In the genomic region with DNA sequence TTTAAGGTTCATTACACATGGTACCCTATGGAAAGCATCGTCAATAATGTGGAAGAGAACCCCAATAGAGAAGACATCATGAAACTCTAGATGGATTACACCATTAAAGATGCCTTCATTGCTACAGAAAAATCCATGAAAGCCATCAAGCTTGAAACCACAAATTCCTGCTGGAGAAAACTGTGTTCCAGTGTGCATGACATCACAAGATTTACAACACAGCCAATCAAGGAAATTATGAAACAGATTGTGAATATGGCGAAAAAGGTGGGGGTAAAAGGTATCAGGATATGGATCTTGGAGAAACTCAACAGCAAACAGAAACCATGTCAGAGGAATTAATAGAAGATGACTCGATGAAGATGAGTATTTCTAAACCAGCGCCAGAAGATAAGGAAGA, we compare ENCODE assay signal across 31 cellular contexts.
"Had no signal": no experiment of that assay in that cellular context is flagged by ENCODE, and none has a peak within 500 bp of the region (broad histone marks: within the 10 kb centered on the region; RNA-seq: fewer than 3 reads in every experiment).

No MANE protein-coding gene starts in this region.

- H3K36me3 Mint-ChIP-seq: activated CD4-positive, alpha-beta memory T cell treated with anti-CD3 and anti-CD28 coated beads for 36 hours; activated CD8-positive, alpha-beta memory T cell treated with anti-CD3 and anti-CD28 coated beads, Interleukin-2, amount 10 ng/mL, durations not matched to agents 7 days and 5 days; activated naive CD4-positive, alpha-beta T cell treated with anti-CD3 and anti-CD28 coated beads, Interleukin-2, amount 50 U/mL, for 24 hours had no signal

- H3K27me3 Mint-ChIP-seq: activated CD4-positive, alpha-beta memory T cell treated with anti-CD3 and anti-CD28 coated beads for 36 hours; brain; central memory CD8-positive, alpha-beta T cell; effector memory CD8-positive, alpha-beta T cell had no signal

- DNase-seq: activated CD4-positive, alpha-beta memory T cell treated with anti-CD3 and anti-CD28 coated beads for 36 hours; activated CD4-positive, alpha-beta T cell treated with anti-CD3 and anti-CD28 coated beads for 36 hours; activated CD4-positive, alpha-beta T cell treated with anti-CD3 and anti-CD28 coated beads, Interleukin-2, amount 10 ng/mL, durations not matched to agents 24 days and 14 days; activated CD4-positive, CD25-positive, alpha-beta regulatory T cell; activated CD4-positive, CD25-positive, alpha-beta regulatory T cell treated with anti-CD3 and anti-CD28 coated beads, Interleukin-2, amount 50 U/mL, for 72 hours; activated CD8-positive, alpha-beta memory T cell treated with anti-CD3 and anti-CD28 coated beads, Interleukin-2, amount 10 ng/mL, durations not matched to agents 7 days and 5 days; activated CD8-positive, alpha-beta memory T cell treated with anti-CD3 and anti-CD28 coated beads, Interleukin-2, amount 50 U/mL, for 4 hours; activated CD8-positive, alpha-beta T cell treated with anti-CD3 and anti-CD28 coated beads, Interleukin-2, amount 10 ng/mL, durations not matched to agents 7 days and 5 days; activated effector memory CD4-positive, alpha-beta T cell treated with anti-CD3 and anti-CD28 coated beads, Interleukin-2, amount 50 U/mL, for 16 hours; activated naive CD4-positive, alpha-beta T cell treated with anti-CD3 and anti-CD28 coated beads for 36 hours; activated naive CD8-positive, alpha-beta T cell treated with anti-CD3 and anti-CD28 coated beads for 36 hours; activated naive CD8-positive, alpha-beta T cell treated with anti-CD3 and anti-CD28 coated beads, Interleukin-2, amount 50 U/mL, for 24 hours; activated T-cell treated with anti-CD3 and anti-CD28 coated beads, Interleukin-2, amount 50 U/mL, for 1 hour; activated T-cell treated with anti-CD3 and anti-CD28 coated beads, Interleukin-2, amount 50 U/mL, for 48 hours; adrenal gland; cortex of kidney; dermis blood vessel endothelial cell; effector CD4-positive, alpha-beta T cell; effector memory CD8-positive, alpha-beta T cell; esophagus squamous epithelium; foreskin melanocyte; T-helper 2 cell had no signal

- H3K36me3 ChIP-seq: adrenal gland, ascending aorta, breast epithelium, cardiac muscle cell, esophagus squamous epithelium, gastroesophageal sphincter had no signal

- H3K4me1 Mint-ChIP-seq: activated CD4-positive, alpha-beta T cell treated with anti-CD3 and anti-CD28 coated beads, Interleukin-2, amount 10 ng/mL, durations not matched to agents 24 days and 14 days; activated CD8-positive, alpha-beta memory T cell treated with anti-CD3 and anti-CD28 coated beads, Interleukin-2, amount 10 ng/mL, durations not matched to agents 7 days and 5 days; activated naive CD4-positive, alpha-beta T cell treated with anti-CD3 and anti-CD28 coated beads, Interleukin-2, amount 50 U/mL, for 24 hours; brain; central memory CD8-positive, alpha-beta T cell had no signal

- H3K27ac Mint-ChIP-seq: activated CD4-positive, alpha-beta memory T cell treated with anti-CD3 and anti-CD28 coated beads for 36 hours; activated CD4-positive, alpha-beta T cell treated with anti-CD3 and anti-CD28 coated beads for 36 hours; activated CD4-positive, alpha-beta T cell treated with anti-CD3 and anti-CD28 coated beads, Interleukin-2, amount 10 ng/mL, durations not matched to agents 24 days and 14 days; activated CD8-positive, alpha-beta memory T cell treated with anti-CD3 and anti-CD28 coated beads, Interleukin-2, amount 10 ng/mL, durations not matched to agents 7 days and 5 days; activated CD8-positive, alpha-beta T cell treated with anti-CD3 and anti-CD28 coated beads, Interleukin-2, amount 10 ng/mL, durations not matched to agents 7 days and 5 days; activated naive CD4-positive, alpha-beta T cell treated with anti-CD3 and anti-CD28 coated beads for 36 hours; activated naive CD4-positive, alpha-beta T cell treated with anti-CD3 and anti-CD28 coated beads, Interleukin-2, amount 50 U/mL, for 24 hours; activated naive CD8-positive, alpha-beta T cell treated with anti-CD3 and anti-CD28 coated beads for 36 hours; activated naive CD8-positive, alpha-beta T cell treated with anti-CD3 and anti-CD28 coated beads, Interleukin-2, amount 50 U/mL, for 24 hours; activated T-helper 1 cell treated with anti-CD3 and anti-CD28 coated beads, Interleukin-12 subunit alpha, Interleukin-12 subunit beta, Interleukin-2, Interleukin-4 antibody, amounts not matched to agents 30 ng/mL and 10 ng/mL and 1 ng/mL, durations not matched to agents 14 hours and 24 hours and 36 hours; activated T-helper 2 cell treated with anti-CD3 and anti-CD28 coated beads, Interferon-gamma antibody, Interleukin-2, Interleukin-4, amounts not matched to agents 10 μg/mL and 5 μg/mL and 100 μg/mL, durations not matched to agents 14 hours and 24 hours and 36 hours; brain; effector memory CD8-positive, alpha-beta T cell had no signal

- H3K27me3 ChIP-seq: adrenal gland, ascending aorta, breast epithelium, cardiac muscle cell, esophagus squamous epithelium, gastroesophageal sphincter had no signal

- ATAC-seq: activated CD4-positive, alpha-beta T cell treated with anti-CD3 and anti-CD28 coated beads for 36 hours; activated CD8-positive, alpha-beta memory T cell treated with anti-CD3 and anti-CD28 coated beads, Interleukin-2, amount 10 ng/mL, durations not matched to agents 7 days and 5 days; activated CD8-positive, alpha-beta T cell treated with anti-CD3 and anti-CD28 coated beads, Interleukin-2, amount 10 ng/mL, durations not matched to agents 7 days and 5 days; activated naive CD8-positive, alpha-beta T cell treated with anti-CD3 and anti-CD28 coated beads, Interleukin-2, amount 50 U/mL, for 24 hours; effector memory CD8-positive, alpha-beta T cell; gastroesophageal sphincter had no signal

- H3K4me3 ChIP-seq: adrenal gland, ascending aorta, breast epithelium, cardiac muscle cell, esophagus squamous epithelium, gastroesophageal sphincter had no signal

- H3K9me3 Mint-ChIP-seq: activated CD4-positive, alpha-beta memory T cell treated with anti-CD3 and anti-CD28 coated beads for 36 hours; activated naive CD4-positive, alpha-beta T cell treated with anti-CD3 and anti-CD28 coated beads for 36 hours; activated naive CD4-positive, alpha-beta T cell treated with anti-CD3 and anti-CD28 coated beads, Interleukin-2, amount 50 U/mL, for 24 hours; activated naive CD8-positive, alpha-beta T cell treated with anti-CD3 and anti-CD28 coated beads for 36 hours; activated T-helper 2 cell treated with anti-CD3 and anti-CD28 coated beads, Interferon-gamma antibody, Interleukin-2, Interleukin-4, amounts not matched to agents 10 μg/mL and 5 μg/mL and 100 μg/mL, durations not matched to agents 14 hours and 24 hours and 36 hours; central memory CD8-positive, alpha-beta T cell had no signal

- H3K4me3 Mint-ChIP-seq: activated CD4-positive, alpha-beta memory T cell treated with anti-CD3 and anti-CD28 coated beads for 36 hours; activated CD4-positive, alpha-beta T cell treated with anti-CD3 and anti-CD28 coated beads for 36 hours; activated CD4-positive, alpha-beta T cell treated with anti-CD3 and anti-CD28 coated beads, Interleukin-2, amount 10 ng/mL, durations not matched to agents 24 days and 14 days; activated CD8-positive, alpha-beta memory T cell treated with anti-CD3 and anti-CD28 coated beads, Interleukin-2, amount 10 ng/mL, durations not matched to agents 7 days and 5 days; activated CD8-positive, alpha-beta T cell treated with anti-CD3 and anti-CD28 coated beads, Interleukin-2, amount 10 ng/mL, durations not matched to agents 7 days and 5 days; activated naive CD4-positive, alpha-beta T cell treated with anti-CD3 and anti-CD28 coated beads for 36 hours; activated naive CD4-positive, alpha-beta T cell treated with anti-CD3 and anti-CD28 coated beads, Interleukin-2, amount 50 U/mL, for 24 hours; activated naive CD8-positive, alpha-beta T cell treated with anti-CD3 and anti-CD28 coated beads for 36 hours; activated naive CD8-positive, alpha-beta T cell treated with anti-CD3 and anti-CD28 coated beads, Interleukin-2, amount 50 U/mL, for 24 hours; activated T-helper 1 cell treated with anti-CD3 and anti-CD28 coated beads, Interleukin-12 subunit alpha, Interleukin-12 subunit beta, Interleukin-2, Interleukin-4 antibody, amounts not matched to agents 30 ng/mL and 10 ng/mL and 1 ng/mL, durations not matched to agents 14 hours and 24 hours and 36 hours; brain; central memory CD8-positive, alpha-beta T cell; effector memory CD8-positive, alpha-beta T cell had no signal
